In genomic region chr9:20693068-20693467, GRCh38 we compare ENCODE assay signal across 20 cellular contexts. TPM values are rescaled to one million over a fixed set of nuclear protein-coding genes. Genes with fewer than 3 reads are reported as not detected.
DNase-seq lines count a peak whose midpoint lies in the region; ATAC-seq and TF ChIP-seq lines count a peak whose summit lies in the region.
"Had no signal": no experiment of that assay in that cellular context is flagged by ENCODE, and none has a peak within 500 bp of the region (broad histone marks: within the 10 kb centered on the region; RNA-seq: fewer than 3 reads in every experiment).

No MANE protein-coding gene starts in this region.

- H3K27ac Mint-ChIP-seq in CD4-positive, alpha-beta memory T cell = no peak overlapping the region
- H3K27ac Mint-ChIP-seq: CD8-positive, alpha-beta memory T cell; dendritic cell treated with granulocyte-macrophage colony-stimulating factor and Interleukin-4, amounts not matched to agents 40 ng/mL and 50 ng/mL, for 4 days had no signal

- no peak overlapping the region for H3K4me3 ChIP-seq in AG10803 (ENCODE audit: low read length)
- H3K4me3 ChIP-seq in IMR-90 (ENCODE audit: insufficient read depth, low read depth, low read length) = no peak overlapping the region
- no peak overlapping the region for H3K4me3 ChIP-seq in left lung
- no peak overlapping the region for H3K4me3 ChIP-seq in CD4-positive, alpha-beta memory T cell (ENCODE audit: low read length in 2 of 2)

- peak; percentile 45 for DNase-seq in AG10803 (ENCODE audit: low read depth)
- DNase-seq in IMR-90 = no peak
- DNase-seq in amniotic epithelial cell (ENCODE audit: low read depth) = peak; percentile 84
- no peak for DNase-seq in left lung
- DNase-seq in CD4-positive, alpha-beta memory T cell = no peak
- no peak for DNase-seq in 8988T
- DNase-seq in RWPE1 (ENCODE audit: low spot score) = no peak
- DNase-seq: activated CD4-positive, alpha-beta T cell treated with anti-CD3 and anti-CD28 coated beads, Interleukin-2, amount 50 U/mL, for 48 hours; activated T-cell treated with anti-CD3 and anti-CD28 coated beads, Interleukin-2, amount 50 U/mL, for 48 hours; CD8-positive, alpha-beta memory T cell; kidney glomerular epithelial cell; NCI-H1092 treated with DMSO at 0.1 percent for 48 hours; NCI-H526; stimulated activated CD4-positive, alpha-beta T cell treated with anti-CD3 and anti-CD28 coated beads, Interleukin-4, amount 100 ng/mL, for 24 hours; stimulated activated CD8-positive, alpha-beta memory T cell treated with anti-CD3 and anti-CD28 coated beads, Interleukin-4, amount 100 ng/mL, for 48 hours had no signal

- BruUV-seq in IMR-90 (replicated peaks; lab: Mats Ljungman, UMichigan) = no TSS peak

- 100% methylated on average over 2 of the region's 4 CpGs; no CpG with 5 or more reads in 1 of the 2 experiments for WGBS in IMR-90 (ENCODE audit: extremely low coverage in 2 of 2, insufficient read length in 1 of 2), 2 experiments

- ATAC-seq in IMR-90 (ENCODE audit: low read depth) (peak; percentile 13; the same call in 1 of the 2 replicates), left lung (peak; percentile 84), HG02884 (IDR thresholded peaks at IDR 0.05; ENCODE audit: unreplicated experiment) (no peak)

- no peak overlapping the region for H3K56ac ChIP-seq in IMR-90 (ENCODE audit: extremely low read depth, insufficient read depth, low read length)

- H4K5ac ChIP-seq in IMR-90 (ENCODE audit: low read depth, low read length) = no peak overlapping the region

- no peak overlapping the region for H3K14ac ChIP-seq in IMR-90 (replicated peaks; ENCODE audit: low read depth, low read length)

- H3K36me3 Mint-ChIP-seq in CD4-positive, alpha-beta memory T cell = peaks cover 0 to 5% of the 10 kb centered on the region in 2 donors

- peaks cover 3% of the 10 kb centered on the region; the same call in 1 of the 2 replicates for H3K4me1 ChIP-seq in IMR-90 (ENCODE audit: control insufficient read depth, insufficient read depth, low read length)
- peaks cover 0 to 8% of the 10 kb centered on the region in 2 donors for H3K4me1 ChIP-seq in left lung
- H3K4me1 ChIP-seq in CD4-positive, alpha-beta memory T cell (ENCODE audit: insufficient read depth, low read length) = peaks cover 6% of the 10 kb centered on the region

- no peak overlapping the region for H2BK20ac ChIP-seq in IMR-90 (ENCODE audit: low read depth, low read length)

- no peak for TF ChIP-seq CTCF in AG10803 (conservative IDR thresholded peaks at IDR 0.05; ENCODE audit: low read length)
- no peak for TF ChIP-seq CTCF in IMR-90 (conservative IDR thresholded peaks at IDR 0.05; ENCODE audit: low read depth, low read length)
- TF ChIP-seq CTCF in left lung (IDR thresholded peaks at IDR 0.05) = no peak
- no peak for TF ChIP-seq CTCF in RWPE1 (conservative IDR thresholded peaks at IDR 0.05; ENCODE audit: low read depth)

- H3K4me3 Mint-ChIP-seq in CD4-positive, alpha-beta memory T cell = no peak overlapping the region
- H3K4me3 Mint-ChIP-seq: activated naive CD8-positive, alpha-beta T cell; CD8-positive, alpha-beta memory T cell; dendritic cell treated with granulocyte-macrophage colony-stimulating factor and Interleukin-4, amounts not matched to agents 40 ng/mL and 50 ng/mL, for 4 days had no signal

- peaks cover 0 to 8% (median under 1%) of the 10 kb centered on the region in 4 donors for H3K4me1 Mint-ChIP-seq in CD4-positive, alpha-beta memory T cell

- no peak overlapping the region for H3K4me2 ChIP-seq in IMR-90 (ENCODE audit: low read depth, low read length)

- H4K20me1 ChIP-seq in IMR-90 (ENCODE audit: insufficient read depth, low read length) = peaks cover 11% of the 10 kb centered on the region; the same call in 1 of the 2 replicates

- intact Hi-C loops in IMR-90 (cut with micrococcal nuclease) (no loop called here), left lung (cut with DNase I) (no loop called here)
- intact Hi-C loops in CD4-positive, alpha-beta memory T cell (cut with micrococcal nuclease) = no loop called here

- 0 out of 2 replicates have a peak, but pooled peaks cover 4% of the 10 kb centered on the region for H3K9me1 ChIP-seq in IMR-90 (ENCODE audit: insufficient read depth, low read length)

- H2AFZ ChIP-seq in IMR-90 (replicated peaks; ENCODE audit: low read length, poor library complexity) = no peak overlapping the region

- no peaks in the 10 kb centered on the region for H3K36me3 ChIP-seq in IMR-90 (ENCODE audit: control insufficient read depth, insufficient read depth, low read length)
- no peaks in the 10 kb centered on the region for H3K36me3 ChIP-seq in left lung
- H3K36me3 ChIP-seq in CD4-positive, alpha-beta memory T cell (ENCODE audit: insufficient read depth, low read length) = no peaks in the 10 kb centered on the region
- H3K36me3 ChIP-seq: brain microvascular endothelial cell had no signal

- no peak overlapping the region for H2BK5ac ChIP-seq in IMR-90 (ENCODE audit: low read depth, low read length, poor library complexity, severe bottlenecking)

- H3K27ac ChIP-seq in IMR-90 (ENCODE audit: insufficient read depth, low read length) (no peak overlapping the region), left lung (no peak overlapping the region), RWPE1 (no peak overlapping the region)
- H3K27ac ChIP-seq in CD4-positive, alpha-beta memory T cell (ENCODE audit: low read depth, low read length) = no peak overlapping the region
- H3K27ac ChIP-seq: brain microvascular endothelial cell, epithelial cell of prostate had no signal

- H3K18ac ChIP-seq in IMR-90 (ENCODE audit: low read depth, low read length) = 0 out of 2 replicates have a peak overlapping the region, but pooled peaks have one; percentile 27

- no peaks in the 10 kb centered on the region for H3K27me3 ChIP-seq in IMR-90 (ENCODE audit: control insufficient read depth, insufficient read depth, low read length)
- H3K27me3 ChIP-seq in left lung = no peaks in the 10 kb centered on the region
- H3K27me3 ChIP-seq in CD4-positive, alpha-beta memory T cell (ENCODE audit: insufficient read depth, low read length) = no peaks in the 10 kb centered on the region
- H3K27me3 ChIP-seq: brain microvascular endothelial cell had no signal

- CTCF ChIA-PET in IMR-90 (lab: Yijun Ruan, JAX) = no interaction called here
- CTCF ChIA-PET in CD4-positive, alpha-beta memory T cell (lab: Charles Lee; ENCODE audit: partially characterized antibody) = no interaction called here
- CTCF ChIA-PET in RWPE1 (lab: Yijun Ruan, JAX) = no interaction called here

- TF ChIP-seq POLR2A in IMR-90 (IDR thresholded peaks at IDR 0.05; ENCODE audit: low read depth, low read length) = no peak

- H2BK15ac ChIP-seq in IMR-90 (ENCODE audit: low read depth, low read length) = no peak overlapping the region

- H4K8ac ChIP-seq in IMR-90 (ENCODE audit: low read depth in 2 of 2, low read length in 2 of 2) = no peak overlapping the region

- TF ChIP-seq RAD21 in IMR-90 (IDR thresholded peaks at IDR 0.05; ENCODE audit: low read length) = no peak

- no peaks in the 10 kb centered on the region for H3K9me3 Mint-ChIP-seq in CD4-positive, alpha-beta memory T cell
- H3K9me3 Mint-ChIP-seq: CD8-positive, alpha-beta memory T cell; dendritic cell treated with granulocyte-macrophage colony-stimulating factor and Interleukin-4, amounts not matched to agents 40 ng/mL and 50 ng/mL, for 4 days had no signal

- peaks cover 27 to 60% of the 10 kb centered on the region in 2 experiments for H3K79me1 ChIP-seq in IMR-90 (ENCODE audit: low read depth in 1 of 2, low read length in 2 of 2)

- H4K91ac ChIP-seq in IMR-90 (ENCODE audit: insufficient read depth, low read depth, low read length) = no peak overlapping the region

- POLR2A ChIA-PET in IMR-90 (lab: Charles Lee; ENCODE audit: unreplicated experiment) (no interaction called here), RWPE1 (lab: Yijun Ruan, JAX; ENCODE audit: low non-redundant PET) (no interaction called here)
- POLR2A ChIA-PET in CD4-positive, alpha-beta memory T cell (lab: Charles Lee; ENCODE audit: partially characterized antibody) = interaction anchor here (1.6 kb wide), 1 partner anchor 9 kb away, joined by 4 read pairs; the partner anchor contains the start of gene FOCAD

- no peak overlapping the region for H3K4ac ChIP-seq in IMR-90 (ENCODE audit: low read depth, low read length)

- in situ Hi-C loops in IMR-90 (cut with MboI; ENCODE audit: low sequenced_read_pairs) = no loop called here

- H3K9me3 ChIP-seq in IMR-90 (ENCODE audit: control insufficient read depth, insufficient read depth, low read length) (no peaks in the 10 kb centered on the region), left lung (no peaks in the 10 kb centered on the region)
- no peaks in the 10 kb centered on the region for H3K9me3 ChIP-seq in CD4-positive, alpha-beta memory T cell (ENCODE audit: control insufficient read depth in 1 of 2, low read length in 2 of 2)

- no peak overlapping the region for H3K9ac ChIP-seq in IMR-90 (ENCODE audit: low read depth, low read length)

- no peak overlapping the region for H3K23ac ChIP-seq in IMR-90 (ENCODE audit: low read depth, low read length)

- dilution Hi-C loops in IMR-90 (cut with HindIII; ENCODE audit: low sequenced_read_pairs, unreplicated experiment) = no loop called here

- H2BK120ac ChIP-seq in IMR-90 (ENCODE audit: low read depth, low read length) = no peak overlapping the region

- H2AK5ac ChIP-seq in IMR-90 (ENCODE audit: low read depth, low read length) = no peak overlapping the region

- H2AK9ac ChIP-seq in IMR-90 (replicated peaks; ENCODE audit: low read depth, low read length, poor library complexity) = no peak overlapping the region

- H3K27me3 Mint-ChIP-seq in CD4-positive, alpha-beta memory T cell = no peaks in the 10 kb centered on the region
- H3K27me3 Mint-ChIP-seq: activated naive CD8-positive, alpha-beta T cell; CD8-positive, alpha-beta memory T cell; dendritic cell treated with granulocyte-macrophage colony-stimulating factor and Interleukin-4, amounts not matched to agents 40 ng/mL and 50 ng/mL, for 4 days had no signal

TF ChIP-seq in IMR-90, 13 proteins besides CTCF, POLR2A, EP300 and RAD21 (continues in another document):
- TF ChIP-seq MXI1 (IDR thresholded peaks at IDR 0.05; ENCODE audit: borderline replicate concordance, low read depth, low read length) = no peak
- TF ChIP-seq BHLHE40 (IDR thresholded peaks at IDR 0.05; ENCODE audit: low read depth, low read length) = no peak
- TF ChIP-seq CHD1 (IDR thresholded peaks at IDR 0.05; ENCODE audit: low read depth, low read length) = no peak

RNA-seq across cellular contexts. Expression of gene FOCAD, which starts 9.0 kb away (rescaled TPM):
- total RNA-seq in IMR-90 (2012; rRNA removed) (73.9 and 91.2 TPM in 2 replicates), left lung (10 to 100 TPM; 39.8 to 43.1 TPM)
- 21.2 and 28.8 TPM in 2 replicates for polyA plus RNA-seq in IMR-90 (2012; rRNA removed)
- 6.6 and 26.5 TPM in 2 replicates for polyA plus RNA-seq in IMR-90 (2012; cell fraction: cytosol; rRNA removed)
- 22.3 and 54.3 TPM in 2 replicates for polyA plus RNA-seq in IMR-90 (2012; cell fraction: nucleus; rRNA removed; ENCODE audit: low replicate concordance)
- 10 to 100 TPM; 18.8 to 20.6 TPM for total RNA-seq in CD4-positive, alpha-beta memory T cell
- polyA plus RNA-seq in CD4-positive, alpha-beta memory T cell = 10 to 100 TPM; 12.4 to 16.3 TPM

Comparison
In these comparisons a context has a peak if more than half of its experiments do, and no peak if none do; other contexts are left out.
1. DNase-seq: peak in AG10803 (single experiment) and amniotic epithelial cell (single experiment); none in IMR-90 (single experiment), left lung (0 of 2), CD4-positive, alpha-beta memory T cell (0 of 5), 8988T (single experiment) and RWPE1 (single experiment).